In genomic region chr2:69499242-69499641, GRCh38 we compare ENCODE assay signal across 14 cellular contexts.
DNase-seq lines count a peak whose midpoint lies in the region; ATAC-seq and TF ChIP-seq lines count a peak whose summit lies in the region.
"Had no signal": no experiment of that assay in that cellular context is flagged by ENCODE, and none has a peak within 500 bp of the region (broad histone marks: within the 10 kb centered on the region; RNA-seq: fewer than 3 reads in every experiment).

No MANE protein-coding gene starts in this region.

- ATAC-seq in HG02623 (IDR thresholded peaks at IDR 0.05; ENCODE audit: unreplicated experiment) = peak; percentile 45
- peak; percentile 88 for ATAC-seq in activated B cell treated with CpG ODN at 0.5 μM for 24 hours (ENCODE audit: low read depth)
- peak in 1 of 2 donors; percentile 27 for ATAC-seq in naive thymus-derived CD8-positive, alpha-beta T cell
- no peak for ATAC-seq in HG03108 (IDR thresholded peaks at IDR 0.05; ENCODE audit: unreplicated experiment)
- no peak for ATAC-seq in GM18907 (IDR thresholded peaks at IDR 0.05; ENCODE audit: unreplicated experiment)
- no peak for ATAC-seq in HG02642 (IDR thresholded peaks at IDR 0.05; ENCODE audit: poor library complexity, unreplicated experiment)

- H3K36me3 Mint-ChIP-seq in activated B cell treated with CpG ODN at 0.5 μM for 24 hours (ENCODE audit: low read depth) = no peaks in the 10 kb centered on the region
- peaks cover 5 to 85% (median 17%) of the 10 kb centered on the region in 3 donors for H3K36me3 Mint-ChIP-seq in naive thymus-derived CD8-positive, alpha-beta T cell

- H3K4me3 Mint-ChIP-seq in activated B cell treated with CpG ODN at 0.5 μM for 24 hours = peak overlapping the region; percentile 26
- H3K4me3 Mint-ChIP-seq in naive thymus-derived CD8-positive, alpha-beta T cell = peak overlapping the region in 3 of 10 donors; percentile 1 to 59 (median 46)
- H3K4me3 Mint-ChIP-seq: brain had no signal

- no peak for TF ChIP-seq CTCF in GM13977 (IDR thresholded peaks at IDR 0.05; ENCODE audit: extremely low read depth, insufficient read depth, missing control alignments)
- TF ChIP-seq CTCF in activated B cell treated with CpG ODN at 0.5 μM for 24 hours (IDR thresholded peaks at IDR 0.05) = no peak
- no peak for TF ChIP-seq CTCF in dorsolateral prefrontal cortex (IDR thresholded peaks at IDR 0.05 in 54 of 56, conservative IDR thresholded peaks at IDR 0.05 in 2 of 56; ENCODE audit: low read depth in 1 of 56, partially characterized antibody in 56 of 56)

- peaks cover 14% of the 10 kb centered on the region for H3K4me1 Mint-ChIP-seq in activated B cell treated with CpG ODN at 0.5 μM for 24 hours
- H3K4me1 Mint-ChIP-seq in naive thymus-derived CD8-positive, alpha-beta T cell = peaks cover 15 to 30% (median 24%) of the 10 kb centered on the region in 4 donors

- no peaks in the 10 kb centered on the region for H3K9me3 Mint-ChIP-seq in activated B cell treated with CpG ODN at 0.5 μM for 24 hours
- no peaks in the 10 kb centered on the region for H3K9me3 Mint-ChIP-seq in naive thymus-derived CD8-positive, alpha-beta T cell
- H3K9me3 Mint-ChIP-seq: brain had no signal

- in situ Hi-C loops in GM13977 (cut with MboI; ENCODE audit: low pct_unique_long_range_greater_than_20kb, low sequenced_read_pairs, unreplicated experiment) = no loop called here

- H3K4me3 ChIP-seq in dorsolateral prefrontal cortex = no peak overlapping the region
- H3K4me3 ChIP-seq: GM23248, right lobe of liver, SJSA1 had no signal

- no peak overlapping the region for H3K27ac ChIP-seq in dorsolateral prefrontal cortex
- H3K27ac ChIP-seq: GM23248, right lobe of liver, SJSA1 had no signal

- H3K27me3 Mint-ChIP-seq in activated B cell treated with CpG ODN at 0.5 μM for 24 hours = peaks cover 3% of the 10 kb centered on the region
- no peaks in the 10 kb centered on the region for H3K27me3 Mint-ChIP-seq in naive thymus-derived CD8-positive, alpha-beta T cell

- H3K27ac Mint-ChIP-seq in activated B cell treated with CpG ODN at 0.5 μM for 24 hours = no peak overlapping the region
- H3K27ac Mint-ChIP-seq in naive thymus-derived CD8-positive, alpha-beta T cell = peak overlapping the region; percentile 77 to 99 (median 92)

- CTCF ChIA-PET in activated B cell treated with CpG ODN at 0.5 μM for 24 hours (lab: Charles Lee) = no interaction called here

- DNase-seq in GM13977 (ENCODE audit: low spot score) = peak; percentile 54
- DNase-seq in activated B cell treated with CpG ODN at 0.5 μM for 24 hours = no peak
- no peak for DNase-seq in naive thymus-derived CD8-positive, alpha-beta T cell
- no peak for DNase-seq in dorsolateral prefrontal cortex
- DNase-seq: activated CD8-positive, alpha-beta memory T cell treated with anti-CD3 and anti-CD28 coated beads for 24 hours; GM23248; NCI-H510A treated with DMSO at 0.1 percent for 48 hours; right lobe of liver had no signal

- POLR2A ChIA-PET in activated B cell treated with CpG ODN at 0.5 μM for 24 hours (lab: Charles Lee) = no interaction called here
- POLR2A ChIA-PET in naive thymus-derived CD8-positive, alpha-beta T cell (lab: Charles Lee) = no interaction called here

- H3K27me3 ChIP-seq in dorsolateral prefrontal cortex = no peaks in the 10 kb centered on the region
- H3K27me3 ChIP-seq: right lobe of liver, SJSA1 had no signal

- intact Hi-C loops in activated B cell treated with CpG ODN at 0.5 μM for 24 hours (cut with micrococcal nuclease) = no loop called here
- intact Hi-C loops in dorsolateral prefrontal cortex (cut with DNase I) = loop anchor here in 1 of 2 donors (5.0 kb wide), 1 partner anchor 122 kb away; no protein-coding TSS in a partner anchor

Comparison
In these comparisons a context has a peak if more than half of its experiments do, and no peak if none do; other contexts are left out.
1. ATAC-seq: peak in HG02623 (single experiment) and activated B cell treated with CpG ODN at 0.5 μM for 24 hours (single experiment); none in HG03108 (single experiment), GM18907 (single experiment) and HG02642 (single experiment).